In genomic region chr15:32927124-32927523, GRCh38 we compare ENCODE assay signal across 31 cellular contexts.
"Had no signal": no experiment of that assay in that cellular context is flagged by ENCODE, and none has a peak within 500 bp of the region (broad histone marks: within the 10 kb centered on the region; RNA-seq: fewer than 3 reads in every experiment).

No MANE protein-coding gene starts in this region.

- H3K4me1 ChIP-seq: ascending aorta had no signal

- H3K27me3 ChIP-seq: ascending aorta, cardiac muscle cell had no signal

- H3K9me3 ChIP-seq: ascending aorta had no signal

- ATAC-seq: activated CD8-positive, alpha-beta T cell treated with anti-CD3 and anti-CD28 coated beads for 36 hours; activated naive CD8-positive, alpha-beta T cell treated with anti-CD3 and anti-CD28 coated beads, Interleukin-2, amount 50 U/mL, for 24 hours; activated T-cell treated with anti-CD3 and anti-CD28 coated beads, Interleukin-2, amount 50 U/mL, for 4 hours; activated T-cell treated with anti-CD3 and anti-CD28 coated beads, Interleukin-2, amount 50 U/mL, for 72 hours; activated T-helper 17 cell treated with anti-CD3 and anti-CD28 coated beads, Interleukin-2, amount 50 U/mL, for 72 hours had no signal

- H3K27ac ChIP-seq: ascending aorta, cardiac muscle cell, VCaP had no signal

- H3K36me3 ChIP-seq: ascending aorta, cardiac muscle cell had no signal

- DNase-seq: activated B cell treated with CpG ODN at 0.5 μM for 24 hours; activated CD4-positive, alpha-beta memory T cell treated with anti-CD3 and anti-CD28 coated beads for 36 hours; activated CD4-positive, alpha-beta T cell treated with anti-CD3 and anti-CD28 coated beads for 4 hours; activated CD4-positive, alpha-beta T cell treated with anti-CD3 and anti-CD28 coated beads, Interleukin-2, amount 10 ng/mL, durations not matched to agents 24 days and 14 days; activated CD4-positive, alpha-beta T cell treated with anti-CD3 and anti-CD28 coated beads, Interleukin-2, amount 50 U/mL, for 1 hour; activated CD4-positive, alpha-beta T cell treated with anti-CD3 and anti-CD28 coated beads, Interleukin-2, amount 50 U/mL, for 4 hours; activated CD4-positive, CD25-positive, alpha-beta regulatory T cell treated with anti-CD3 and anti-CD28 coated beads, Interleukin-2, amount 50 U/mL, for 72 hours; activated CD8-positive, alpha-beta memory T cell treated with anti-CD3 and anti-CD28 coated beads, Interleukin-2, amount 50 U/mL, for 4 hours; activated CD8-positive, alpha-beta T cell treated with anti-CD3 and anti-CD28 coated beads for 36 hours; activated effector memory CD4-positive, alpha-beta T cell treated with anti-CD3 and anti-CD28 coated beads, Interleukin-2, amount 50 U/mL, for 16 hours; activated gamma-delta T cell treated with Interleukin-2 at 50 U/mL for 16 hours; activated naive CD4-positive, alpha-beta T cell; activated naive CD4-positive, alpha-beta T cell treated with anti-CD3 and anti-CD28 coated beads for 36 hours; activated naive CD8-positive, alpha-beta T cell treated with anti-CD3 and anti-CD28 coated beads, Interleukin-2, amount 10 ng/mL, durations not matched to agents 7 days and 5 days; activated naive CD8-positive, alpha-beta T cell treated with anti-CD3 and anti-CD28 coated beads, Interleukin-2, amount 50 U/mL, for 24 hours; activated T-cell treated with anti-CD3 and anti-CD28 coated beads for 4 hours; activated T-cell treated with anti-CD3 and anti-CD28 coated beads, Interleukin-2, amount 50 U/mL, for 1 hour; activated T-cell treated with anti-CD3 and anti-CD28 coated beads, Interleukin-2, amount 50 U/mL, for 4 hours; activated T-cell treated with anti-CD3 and anti-CD28 coated beads, Interleukin-2, amount 50 U/mL, for 72 hours; amygdala; anterior cingulate cortex; caudate nucleus; cerebellar nuclear complex; T-helper 2 cell; T-helper 9 cell had no signal

- FAIRE-seq: bronchial epithelial cell, TTC549 had no signal

- H3K4me3 ChIP-seq: ascending aorta, cardiac muscle cell had no signal
